28 cellular contexts compared by ENCODE assay signal in the genomic region with DNA sequence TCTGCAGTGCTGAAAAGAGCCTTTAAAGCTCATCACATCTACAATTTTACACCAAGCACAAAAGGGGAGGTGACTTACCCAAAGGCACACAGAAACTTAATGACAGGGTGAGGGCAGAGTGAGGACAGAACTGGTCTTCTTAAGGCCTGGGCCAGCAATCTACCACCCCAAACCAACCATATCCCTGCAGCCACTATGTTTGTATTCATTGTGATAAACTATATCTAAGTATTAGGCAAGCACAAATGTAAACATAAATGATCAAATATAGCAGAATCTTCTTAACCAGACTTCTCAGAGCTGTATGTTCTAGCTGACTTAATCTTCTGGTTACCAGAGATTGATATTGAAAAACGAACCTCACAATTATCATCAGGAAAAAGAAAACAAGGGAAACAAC.
"Had no signal": no experiment of that assay in that cellular context is flagged by ENCODE, and none has a peak within 500 bp of the region (broad histone marks: within the 10 kb centered on the region; RNA-seq: fewer than 3 reads in every experiment).

No MANE protein-coding gene starts in this region.

- ATAC-seq: body of pancreas; heart right ventricle; naive thymus-derived CD4-positive, alpha-beta T cell; SK-N-SH treated with all-trans-retinoic acid at 6 μM for 48 hours; T-cell had no signal

- H3K27me3 ChIP-seq: adrenal gland, body of pancreas, esophagus squamous epithelium, heart right ventricle, neural progenitor cell, right atrium auricular region, suprapubic skin, transverse colon, uterus had no signal

- H3K27me3 Mint-ChIP-seq: activated naive CD8-positive, alpha-beta T cell; naive thymus-derived CD4-positive, alpha-beta T cell; T-cell had no signal

- H3K4me2 ChIP-seq: neural progenitor cell had no signal

- H3K36me3 ChIP-seq: adrenal gland, esophagus squamous epithelium, heart right ventricle, left ventricle myocardium inferior, neural progenitor cell, right atrium auricular region, suprapubic skin, transverse colon, uterus had no signal

- H3K9me3 Mint-ChIP-seq: mesothelial cell of epicardium; naive thymus-derived CD4-positive, alpha-beta T cell; neural progenitor cell; T-cell; T-helper 2 cell treated with Interferon-gamma antibody and Interleukin-4, amounts not matched to agents 5 μg/mL and 100 μg/mL, for 36 hours had no signal

- H2AFZ ChIP-seq: neural progenitor cell, parathyroid adenoma had no signal

- H3K4me3 ChIP-seq: adrenal gland, body of pancreas, esophagus squamous epithelium, heart right ventricle, left ventricle myocardium inferior, neural progenitor cell, right atrium auricular region, suprapubic skin, transverse colon, uterus had no signal

- H3K27ac Mint-ChIP-seq: activated naive CD8-positive, alpha-beta T cell; mesothelial cell of epicardium; neural progenitor cell; T-cell; T-helper 2 cell treated with Interferon-gamma antibody and Interleukin-4, amounts not matched to agents 5 μg/mL and 100 μg/mL, for 36 hours had no signal

- H3K4me3 Mint-ChIP-seq: activated naive CD8-positive, alpha-beta T cell; mesothelial cell of epicardium; naive thymus-derived CD4-positive, alpha-beta T cell; neural progenitor cell; T-cell; T-helper 2 cell treated with Interferon-gamma antibody and Interleukin-4, amounts not matched to agents 5 μg/mL and 100 μg/mL, for 36 hours had no signal

- DNase-seq: activated CD4-positive, alpha-beta T cell treated with anti-CD3 and anti-CD28 coated beads for 48 hours; activated CD4-positive, alpha-beta T cell treated with anti-CD3 and anti-CD28 coated beads, Interleukin-2, amount 50 U/mL, for 48 hours; activated CD8-positive, alpha-beta memory T cell treated with anti-CD3 and anti-CD28 coated beads for 24 hours; activated effector memory CD4-positive, alpha-beta T cell treated with Interleukin-2 at 50 U/mL for 16 hours; activated naive CD4-positive, alpha-beta T cell treated with Interleukin-2 at 50 U/mL for 16 hours; aorta; esophagus squamous epithelium; heart right ventricle; left ventricle myocardium inferior; naive thymus-derived CD4-positive, alpha-beta T cell; occipital lobe; stimulated activated CD4-positive, alpha-beta T cell treated with anti-CD3 and anti-CD28 coated beads, Interleukin-15, amount 100 ng/mL, for 24 hours; stimulated activated CD4-positive, alpha-beta T cell treated with anti-CD3 and anti-CD28 coated beads, Interleukin-2, amount 100 ng/mL, for 24 hours; stimulated activated naive CD4-positive, alpha-beta T cell; T-cell; transverse colon; uterus had no signal

- H3K4me1 ChIP-seq: adrenal gland, parathyroid adenoma, uterus had no signal

- H3K27ac ChIP-seq: adrenal gland, body of pancreas, epithelial cell of prostate, esophagus squamous epithelium, heart right ventricle, left ventricle myocardium inferior, neural progenitor cell, parathyroid adenoma, right atrium auricular region, suprapubic skin, transverse colon, uterus had no signal
